Comparison of ENCODE assay signal across 24 cellular contexts in the genomic region with DNA sequence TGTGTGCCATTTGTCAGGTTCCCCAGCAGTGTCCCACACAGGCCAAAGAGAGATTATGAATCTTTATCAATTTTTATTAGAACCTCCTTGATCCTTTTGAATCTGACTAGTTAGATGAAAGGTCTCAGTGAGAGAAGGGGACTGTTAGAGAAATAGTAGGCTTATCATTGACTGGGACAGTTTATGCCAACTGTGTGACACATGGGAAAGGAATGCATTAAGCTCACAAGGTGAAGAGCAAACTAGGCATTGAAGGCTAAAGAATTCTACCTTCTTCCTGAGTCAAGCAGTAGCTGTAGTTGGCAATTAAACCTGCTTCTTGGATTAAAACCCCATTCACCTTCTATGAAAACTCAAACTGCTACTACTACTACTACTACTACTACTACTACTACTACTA.
DNase-seq lines count a peak whose midpoint lies in the region; ATAC-seq, FAIRE-seq and TF ChIP-seq lines count a peak whose summit lies in the region.
"Had no signal": no experiment of that assay in that cellular context is flagged by ENCODE, and none has a peak within 500 bp of the region (broad histone marks: within the 10 kb centered on the region; RNA-seq: fewer than 3 reads in every experiment).

No MANE protein-coding gene starts in this region.

- FAIRE-seq in urothelium cell line (lab: Jason Lieb, UNC) = no peak
- FAIRE-seq: endometrium had no signal

- no peaks in the 10 kb centered on the region for H3K9me3 ChIP-seq in mammary epithelial cell (replicated peaks; ENCODE audit: insufficient read depth, low read length)
- H3K9me3 ChIP-seq: mucosa of descending colon, tibial nerve had no signal

- BruUV-seq in mammary epithelial cell (replicated peaks; lab: Mats Ljungman, UMichigan) = no TSS peak

- H3K9ac ChIP-seq in mammary epithelial cell (ENCODE audit: insufficient read depth, low read length) = no peak overlapping the region

- TF ChIP-seq RAD21 in Ishikawa (IDR thresholded peaks at IDR 0.05; ENCODE audit: low read depth) = no peak

- H3K27ac ChIP-seq in mammary epithelial cell (ENCODE audit: insufficient read depth, low read depth, low read length) = no peak overlapping the region
- H3K27ac ChIP-seq: coronary artery, tibial nerve had no signal

- no peaks in the 10 kb centered on the region for H4K20me1 ChIP-seq in mammary epithelial cell (ENCODE audit: insufficient read depth, low read length)

- CTCF ChIA-PET in mammary epithelial cell (lab: Charles Lee; ENCODE audit: low non-redundant PET) = no interaction called here

- no peak for ATAC-seq in HG03457 (IDR thresholded peaks at IDR 0.05; ENCODE audit: unreplicated experiment)
- ATAC-seq: activated CD8-positive, alpha-beta memory T cell treated with anti-CD3 and anti-CD28 coated beads, Interleukin-2, amount 10 ng/mL, durations not matched to agents 7 days and 5 days; activated naive CD4-positive, alpha-beta T cell treated with anti-CD3 and anti-CD28 coated beads, Interleukin-2, amount 50 U/mL, for 72 hours; HCT116; left cardiac atrium; mucosa of descending colon; Right ventricle myocardium inferior; stimulated activated naive CD8-positive, alpha-beta T cell treated with anti-CD3 and anti-CD28 coated beads, Interleukin-15, amount 100 ng/mL, for 72 hours had no signal

- H3K36me3 ChIP-seq in mammary epithelial cell (ENCODE audit: insufficient read depth, low read length) = no peaks in the 10 kb centered on the region
- H3K36me3 ChIP-seq: tibial nerve had no signal

- H2AFZ ChIP-seq in mammary epithelial cell (ENCODE audit: low read depth, low read length) = no peak overlapping the region

- H3K4me1 ChIP-seq in mammary epithelial cell (ENCODE audit: insufficient read depth, low read length) = no peaks in the 10 kb centered on the region
- H3K4me1 ChIP-seq: tibial nerve had no signal

- dilution Hi-C loops in mammary epithelial cell (cut with HindIII; ENCODE audit: low sequenced_read_pairs) = no loop called here

- no peaks in the 10 kb centered on the region for H3K79me2 ChIP-seq in mammary epithelial cell (ENCODE audit: insufficient read depth, low read length)

- intact Hi-C loops in mammary epithelial cell (cut with micrococcal nuclease) = no loop called here

- in situ Hi-C loops in mammary epithelial cell (cut with MboI; ENCODE audit: low sequenced_read_pairs in 2 of 2) = no loop called here

- no peak overlapping the region for H3K4me2 ChIP-seq in mammary epithelial cell (ENCODE audit: insufficient read depth, low read depth, low read length)
- H3K4me2 ChIP-seq: smooth muscle cell had no signal

- DNase-seq in mammary epithelial cell (peak; percentile 20), kidney glomerular epithelial cell (lab: John Stamatoyannopoulos, UW) (peak; percentile 84), urothelium cell line (ENCODE audit: low spot score) (peak; percentile 26), NCI-H1436 (lab: John Stamatoyannopoulos, UW) (no peak), amygdala (lab: John Stamatoyannopoulos, UW) (no peak)
- DNase-seq: activated CD4-positive, alpha-beta T cell treated with anti-CD3 and anti-CD28 coated beads, Interleukin-2, amount 10 ng/mL, durations not matched to agents 24 days and 14 days; activated CD8-positive, alpha-beta memory T cell treated with anti-CD3 and anti-CD28 coated beads, Interleukin-2, amount 10 ng/mL, durations not matched to agents 7 days and 5 days; AML-193; CD8-positive, alpha-beta memory T cell; DMS79 treated with DMSO at 0.1 percent for 48 hours; left cardiac atrium; mucosa of descending colon; NCI-H146; stimulated activated CD4-positive, alpha-beta T cell treated with anti-CD3 and anti-CD28 coated beads, Interleukin-2, amount 100 ng/mL, for 48 hours; stimulated activated naive CD8-positive, alpha-beta T cell treated with anti-CD3 and anti-CD28 coated beads, Interleukin-15, amount 100 ng/mL, for 72 hours had no signal

- no peak for TF ChIP-seq EP300 in Ishikawa (IDR thresholded peaks at IDR 0.05; ENCODE audit: borderline replicate concordance)

- H3K4me3 ChIP-seq in mammary epithelial cell (replicated peaks in 1 of 3; ENCODE audit: insufficient read depth in 1 of 3, low read depth in 2 of 3, low read length in 3 of 3) = no peak overlapping the region
- H3K4me3 ChIP-seq: coronary artery, mucosa of descending colon, smooth muscle cell, tibial nerve had no signal

- no peak for TF ChIP-seq CTCF in mammary epithelial cell (conservative IDR thresholded peaks at IDR 0.05 in 1 of 2, IDR thresholded peaks at IDR 0.05 in 1 of 2; ENCODE audit: extremely low read depth in 1 of 2, insufficient read depth in 1 of 2, low read depth in 1 of 2, low read length in 2 of 2)

- H3K27me3 ChIP-seq in mammary epithelial cell (ENCODE audit: insufficient read depth, low read length) = no peaks in the 10 kb centered on the region
- H3K27me3 ChIP-seq: tibial nerve had no signal

TF ChIP-seq in Ishikawa, 13 proteins besides CTCF, POLR2A, EP300 and RAD21:
- TF ChIP-seq, protein P1, sequence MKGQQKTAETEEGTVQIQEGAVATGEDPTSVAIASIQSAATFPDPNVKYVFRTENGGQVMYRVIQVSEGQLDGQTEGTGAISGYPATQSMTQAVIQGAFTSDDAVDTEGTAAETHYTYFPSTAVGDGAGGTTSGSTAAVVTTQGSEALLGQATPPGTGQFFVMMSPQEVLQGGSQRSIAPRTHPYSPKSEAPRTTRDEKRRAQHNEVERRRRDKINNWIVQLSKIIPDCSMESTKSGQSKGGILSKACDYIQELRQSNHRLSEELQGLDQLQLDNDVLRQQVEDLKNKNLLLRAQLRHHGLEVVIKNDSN (IDR thresholded peaks at IDR 0.05) = no peak
- 0 out of 2 replicates have a peak, but pooled peaks have one; percentile 34 for TF ChIP-seq TEAD4 (IDR thresholded peaks at IDR 0.05)

Comparison
In these comparisons a context has a peak if more than half of its experiments do, and no peak if none do; other contexts are left out.
1. DNase-seq: peak in mammary epithelial cell (single experiment), kidney glomerular epithelial cell (single experiment) and urothelium cell line (single experiment); none in NCI-H1436 (single experiment) and amygdala (0 of 56).